Comparison of ENCODE assay signal across 22 cellular contexts in the genomic region with DNA sequence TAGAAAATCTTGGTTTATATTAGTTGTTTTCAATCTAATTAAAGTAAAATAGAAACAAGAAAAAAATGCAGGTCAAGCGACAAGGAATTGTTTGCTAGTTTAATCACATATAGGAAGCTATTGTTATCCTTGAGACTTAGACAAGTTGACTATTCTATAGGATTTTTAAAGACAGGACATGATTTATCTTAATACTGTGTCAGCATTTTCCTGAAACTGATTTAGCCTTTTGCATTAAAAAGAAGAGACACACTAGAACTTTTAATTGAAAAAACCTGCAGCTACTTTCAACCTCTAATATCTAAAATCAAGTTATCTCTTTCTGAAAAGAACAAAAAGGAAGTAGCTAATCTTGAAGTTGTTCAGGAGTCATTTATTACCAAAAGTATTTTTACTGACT.
A peak's percentile ranks its signal among the peaks of the same experiment; 100 is the strongest.
DNase-seq lines count a peak whose midpoint lies in the region; ATAC-seq, FAIRE-seq and TF ChIP-seq lines count a peak whose summit lies in the region.
"Had no signal": no experiment of that assay in that cellular context is flagged by ENCODE, and none has a peak within 500 bp of the region (broad histone marks: within the 10 kb centered on the region; RNA-seq: fewer than 3 reads in every experiment).

No MANE protein-coding gene starts in this region.

- H3K79me2 ChIP-seq in SK-N-SH (ENCODE audit: insufficient read depth) (no peaks in the 10 kb centered on the region), OCI-LY7 (ENCODE audit: insufficient read depth, low read depth, low read length) (no peaks in the 10 kb centered on the region)

- H3K4me1 ChIP-seq in SK-N-SH (ENCODE audit: control insufficient read depth in 1 of 2, insufficient read depth in 2 of 2, low read depth in 1 of 2, low read length in 1 of 2) (no peaks in the 10 kb centered on the region), A673 (ENCODE audit: insufficient read depth, low read length, poor library complexity, severe bottlenecking) (peaks cover 14% of the 10 kb centered on the region), OCI-LY7 (ENCODE audit: insufficient read depth, low read length, poor library complexity, severe bottlenecking) (no peaks in the 10 kb centered on the region)
- H3K4me1 ChIP-seq: Caco-2 had no signal

- no peaks in the 10 kb centered on the region for H3K9me3 ChIP-seq in SK-N-SH
- H3K9me3 ChIP-seq in A673 (ENCODE audit: low read depth, low read length, poor library complexity, severe bottlenecking), result no peaks in the 10 kb centered on the region
- no peaks in the 10 kb centered on the region for H3K9me3 ChIP-seq in SK-N-MC (ENCODE audit: low read depth, low read length)
- H3K9me3 ChIP-seq in OCI-LY7 (ENCODE audit: low read length), result no peaks in the 10 kb centered on the region
- H3K9me3 ChIP-seq: Caco-2 had no signal

- H3F3A ChIP-seq in SK-N-SH (replicated peaks; ENCODE audit: insufficient read depth), result no peaks in the 10 kb centered on the region

- DNase-seq in SK-N-SH (no peak), A673 (ENCODE audit: low spot score) (peak; percentile 49), SK-N-MC (ENCODE audit: low read depth, low spot score) (no peak), OCI-LY7 (ENCODE audit: low spot score) (no peak)
- no peak for DNase-seq in activated T-cell treated with anti-CD3 and anti-CD28 coated beads, Interleukin-2, amount 50 U/mL, for 48 hours
- DNase-seq: ACHN; Calu3; CD4-positive, alpha-beta T cell; CD8-positive, alpha-beta T cell; DMS79 treated with DMSO at 0.1 percent for 48 hours; GF-D8 had no signal

- H3K9me2 ChIP-seq in SK-N-SH, result no peaks in the 10 kb centered on the region
- H3K9me2 ChIP-seq in OCI-LY7 (ENCODE audit: insufficient read depth, low read length), result no peaks in the 10 kb centered on the region

- TF ChIP-seq CTCF in SK-N-SH (IDR thresholded peaks at IDR 0.05) (no peak), A673 (conservative IDR thresholded peaks at IDR 0.05; ENCODE audit: low read depth, low read length) (no peak), OCI-LY7 (conservative IDR thresholded peaks at IDR 0.05; ENCODE audit: low read length) (no peak)

- TF ChIP-seq RAD21 in SK-N-SH (IDR thresholded peaks at IDR 0.05; ENCODE audit: low read length), result no peak

- intact Hi-C loops in A673 (cut with micrococcal nuclease; ENCODE audit: unreplicated experiment), result no loop called here
- intact Hi-C loops in OCI-LY7 (cut with micrococcal nuclease; ENCODE audit: unreplicated experiment), result no loop called here

- H2AFZ ChIP-seq in SK-N-SH (ENCODE audit: low read depth) (no peak overlapping the region), OCI-LY7 (ENCODE audit: low read length) (no peak overlapping the region)

- H3K36me3 ChIP-seq in SK-N-SH (replicated peaks in 1 of 2; ENCODE audit: control insufficient read depth in 1 of 2, insufficient read depth in 2 of 2, low read length in 1 of 2) (no peaks in the 10 kb centered on the region), A673 (ENCODE audit: insufficient read depth, low read length, poor library complexity, severe bottlenecking) (no peaks in the 10 kb centered on the region), SK-N-MC (ENCODE audit: insufficient read depth, low read length) (no peaks in the 10 kb centered on the region), OCI-LY7 (ENCODE audit: insufficient read depth, low read length) (no peaks in the 10 kb centered on the region)
- H3K36me3 ChIP-seq: BLaER1 treated with 17β-estradiol and CSF1 and Interleukin-3, amounts not matched to agents 10 nM and 100 nM had no signal

- ATAC-seq in SK-N-SH treated with all-trans-retinoic acid at 6 μM for 48 hours (no peak), GM21619 (IDR thresholded peaks at IDR 0.05; ENCODE audit: unreplicated experiment) (no peak)
- ATAC-seq: CD8-positive, alpha-beta T cell had no signal

- TF ChIP-seq EP300 in SK-N-SH (IDR thresholded peaks at IDR 0.05; ENCODE audit: borderline replicate concordance in 1 of 2, low read depth in 1 of 2, low read length in 1 of 2), result no peak

- POLR2A ChIA-PET in SK-N-SH (lab: Yijun Ruan, JAX), result no interaction called here
- POLR2A ChIA-PET in A673 (lab: Charles Lee; ENCODE audit: low non-redundant PET), result interaction anchor here (0.5 kb wide), 1 partner anchor 47 kb away, joined by 3 read pairs; no protein-coding TSS in a partner anchor
- POLR2A ChIA-PET in OCI-LY7 (lab: Charles Lee), result interaction anchor here (0.6 to 1.1 kb wide), 2 partner anchors 17 to 23 kb away, joined by 3 read pairs; no protein-coding TSS in a partner anchor

- H3K27ac ChIP-seq in SK-N-SH (ENCODE audit: low read depth in 2 of 2, low read length in 1 of 2) (no peak overlapping the region), A673 (ENCODE audit: low read depth, low read length, poor library complexity, severe bottlenecking) (no peak overlapping the region), SK-N-MC (no peak overlapping the region), OCI-LY7 (ENCODE audit: low read depth, low read length, poor library complexity, severe bottlenecking) (no peak overlapping the region)
- H3K27ac ChIP-seq: 22Rv1; BLaER1 treated with 17β-estradiol and CSF1 and Interleukin-3, amounts not matched to agents 10 nM and 100 nM; C4-2B had no signal

- WGBS in SK-N-SH (ENCODE audit: low lambda C conversion rate), result 81% methylated on average over 1 of the region's 1 CpG

- H3K9ac ChIP-seq in SK-N-SH (no peak overlapping the region), SK-N-MC (ENCODE audit: insufficient read length) (no peak overlapping the region)
- H3K9ac ChIP-seq: BLaER1 treated with 17β-estradiol and CSF1 and Interleukin-3, amounts not matched to agents 10 nM and 100 nM had no signal

- BruUV-seq in A673 (replicated peaks; lab: Mats Ljungman, UMichigan) (no TSS peak), OCI-LY7 (replicated peaks; lab: Mats Ljungman, UMichigan) (no TSS peak)

- no peaks in the 10 kb centered on the region for H3K27me3 ChIP-seq in SK-N-SH (ENCODE audit: insufficient read depth)
- no peaks in the 10 kb centered on the region for H3K27me3 ChIP-seq in A673 (replicated peaks; ENCODE audit: insufficient read depth, low read depth, low read length, poor library complexity)
- H3K27me3 ChIP-seq: BLaER1 treated with 17β-estradiol and CSF1 and Interleukin-3, amounts not matched to agents 10 nM and 100 nM had no signal

- H3K4me3 ChIP-seq in SK-N-SH (ENCODE audit: low read depth in 2 of 2, low read length in 1 of 2) (no peak overlapping the region), A673 (ENCODE audit: low read depth, low read length, poor library complexity, severe bottlenecking) (no peak overlapping the region), SK-N-MC (peak overlapping the region; percentile 17; the same call in 1 of the 2 replicates), OCI-LY7 (ENCODE audit: low read depth, low read length, poor library complexity, severe bottlenecking) (no peak overlapping the region)
- H3K4me3 ChIP-seq: BLaER1 treated with 17β-estradiol and CSF1 and Interleukin-3, amounts not matched to agents 10 nM and 100 nM had no signal

- CTCF ChIA-PET in SK-N-SH (lab: Yijun Ruan, JAX), result interaction anchor here (0.6 to 1.0 kb wide), 4 partner anchors 12 to 464 kb away, joined by 3 to 4 read pairs (median 3); no protein-coding TSS in a partner anchor
- CTCF ChIA-PET in A673 (lab: Charles Lee), result no interaction called here
- CTCF ChIA-PET in OCI-LY7 (lab: Charles Lee; ENCODE audit: unreplicated experiment), result no interaction called here

- H4K20me1 ChIP-seq in SK-N-SH (ENCODE audit: insufficient read depth) (no peaks in the 10 kb centered on the region), OCI-LY7 (ENCODE audit: insufficient read depth, low read length) (no peaks in the 10 kb centered on the region)
- H4K20me1 ChIP-seq: BLaER1 treated with 17β-estradiol and CSF1 and Interleukin-3, amounts not matched to agents 10 nM and 100 nM had no signal

- H3K4me2 ChIP-seq in SK-N-SH (no peak overlapping the region), OCI-LY7 (ENCODE audit: low read length) (no peak overlapping the region)
- H3K4me2 ChIP-seq: BLaER1 treated with 17β-estradiol and CSF1 and Interleukin-3, amounts not matched to agents 10 nM and 100 nM had no signal

- peak; percentile 65 for FAIRE-seq in A204.1 (lab: Jason Lieb, UNC)
- FAIRE-seq: D721Med, G401.6, GM12891, GM19239 had no signal

TF ChIP-seq in SK-N-SH treated with all-trans-retinoic acid at 6 μM for 48 hours, 23 proteins besides CTCF, POLR2A, EP300 and RAD21 (continues in another document):
- TF ChIP-seq, protein P1, sequence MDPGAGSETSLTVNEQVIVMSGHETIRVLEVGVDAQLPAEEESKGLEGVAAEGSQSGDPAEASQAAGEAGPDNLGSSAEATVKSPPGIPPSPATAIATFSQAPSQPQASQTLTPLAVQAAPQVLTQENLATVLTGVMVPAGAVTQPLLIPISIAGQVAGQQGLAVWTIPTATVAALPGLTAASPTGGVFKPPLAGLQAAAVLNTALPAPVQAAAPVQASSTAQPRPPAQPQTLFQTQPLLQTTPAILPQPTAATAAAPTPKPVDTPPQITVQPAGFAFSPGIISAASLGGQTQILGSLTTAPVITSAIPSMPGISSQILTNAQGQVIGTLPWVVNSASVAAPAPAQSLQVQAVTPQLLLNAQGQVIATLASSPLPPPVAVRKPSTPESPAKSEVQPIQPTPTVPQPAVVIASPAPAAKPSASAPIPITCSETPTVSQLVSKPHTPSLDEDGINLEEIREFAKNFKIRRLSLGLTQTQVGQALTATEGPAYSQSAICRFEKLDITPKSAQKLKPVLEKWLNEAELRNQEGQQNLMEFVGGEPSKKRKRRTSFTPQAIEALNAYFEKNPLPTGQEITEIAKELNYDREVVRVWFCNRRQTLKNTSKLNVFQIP (CRISPR knock-in tag; IDR thresholded peaks at IDR 0.05; ENCODE audit: borderline replicate concordance, low read depth), result no peak
- TF ChIP-seq ISL1 (CRISPR knock-in tag; IDR thresholded peaks at IDR 0.05) (peak; percentile 46; the same call in 1 of the 2 replicates), TCF4 (CRISPR knock-in tag; IDR thresholded peaks at IDR 0.05; ENCODE audit: borderline replicate concordance) (no peak)

TF ChIP-seq in SK-N-SH, 30 proteins besides CTCF, POLR2A, EP300 and RAD21:
- TF ChIP-seq FOXJ3 (CRISPR knock-in tag; IDR thresholded peaks at IDR 0.05) (no peak), JUND (IDR thresholded peaks at IDR 0.05) (no peak), TEAD4 (IDR thresholded peaks at IDR 0.05; ENCODE audit: borderline replicate concordance, insufficient read depth) (no peak)
